In the genomic region with DNA sequence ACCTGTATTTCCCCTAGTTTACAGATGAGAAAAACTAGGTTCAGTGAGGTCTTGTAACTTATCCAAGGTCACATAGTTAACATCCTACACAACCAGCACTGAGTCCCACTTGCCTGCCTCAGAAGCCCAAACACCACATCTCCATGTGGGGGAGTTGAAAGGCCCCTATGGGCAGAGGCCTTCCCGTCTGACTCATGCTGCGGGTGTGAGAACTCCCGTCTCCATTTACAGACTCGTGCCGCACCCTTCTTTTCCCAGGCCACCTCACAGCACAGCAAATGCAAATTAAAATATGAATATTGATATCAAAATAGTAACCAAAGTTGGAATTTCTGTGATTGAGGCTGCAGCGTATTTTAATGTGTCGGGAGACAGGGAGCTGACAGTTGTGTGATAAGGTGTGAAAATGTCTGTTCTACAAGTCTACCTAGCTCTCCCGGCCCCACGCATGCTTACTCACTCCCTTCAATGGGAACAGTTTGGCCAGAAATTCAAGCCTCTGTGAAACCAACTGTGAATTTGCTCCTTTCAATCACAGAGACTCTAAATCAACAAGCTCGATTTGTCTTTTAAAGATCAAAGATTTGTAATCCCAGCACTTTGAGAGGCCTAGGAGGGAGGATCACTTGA, we compare ENCODE assay signal across 18 cellular contexts.
DNase-seq lines count a peak whose midpoint lies in the region; ATAC-seq and TF ChIP-seq lines count a peak whose summit lies in the region.
"Had no signal": no experiment of that assay in that cellular context is flagged by ENCODE, and none has a peak within 500 bp of the region (broad histone marks: within the 10 kb centered on the region; RNA-seq: fewer than 3 reads in every experiment).

No MANE protein-coding gene starts in this region.

- intact Hi-C loops in left lung (cut with DNase I): no loop called here
- intact Hi-C loops in body of pancreas (cut with DNase I): no loop called here

- H3K9ac ChIP-seq in fibroblast of lung (ENCODE audit: insufficient read depth, low read length): no peak overlapping the region
- H3K9ac ChIP-seq in trophoblast cell (ENCODE audit: low read length): no peak overlapping the region

- no peak overlapping the region for H4K12ac ChIP-seq in trophoblast cell (ENCODE audit: low read depth, low read length)

- H2AFZ ChIP-seq in GM23338 (no peak overlapping the region), fibroblast of lung (ENCODE audit: low read length) (no peak overlapping the region), trophoblast cell (ENCODE audit: insufficient read depth, low read length, poor library complexity) (no peak overlapping the region)
- H2AFZ ChIP-seq: hepatocyte had no signal

- no peak overlapping the region for H2BK5ac ChIP-seq in trophoblast cell (ENCODE audit: low read depth, low read length, poor library complexity)

- H3K27ac ChIP-seq in GM23338 (ENCODE audit: low read depth): no peak overlapping the region; the same call in 1 of the 2 replicates
- no peak overlapping the region for H3K27ac ChIP-seq in fibroblast of lung (ENCODE audit: insufficient read depth, low read length)
- H3K27ac ChIP-seq in trophoblast cell (ENCODE audit: low read depth, low read length): no peak overlapping the region
- H3K27ac ChIP-seq in left lung: no peak overlapping the region
- H3K27ac ChIP-seq in body of pancreas: no peak overlapping the region
- H3K27ac ChIP-seq: hepatocyte, left ventricle myocardium inferior, SJSA1 had no signal

- no peak overlapping the region for H2BK12ac ChIP-seq in trophoblast cell (ENCODE audit: low read length)

- H3K18ac ChIP-seq in trophoblast cell (ENCODE audit: low read length): no peak overlapping the region

- no peaks in the 10 kb centered on the region for H3F3A ChIP-seq in GM23338 (replicated peaks; ENCODE audit: low read depth)

- peak overlapping the region; percentile 75; the same call in 1 of the 2 replicates for H3K27ac Mint-ChIP-seq in GM23338
- H3K27ac Mint-ChIP-seq: activated CD4-positive, alpha-beta T cell treated with anti-CD3 and anti-CD28 coated beads for 36 hours; activated naive CD8-positive, alpha-beta T cell treated with anti-CD3 and anti-CD28 coated beads, Interleukin-2, amount 50 U/mL, for 24 hours had no signal

- no peaks in the 10 kb centered on the region for H3K36me3 ChIP-seq in GM23338 (ENCODE audit: insufficient read depth)
- H3K36me3 ChIP-seq in fibroblast of lung (ENCODE audit: control insufficient read depth, insufficient read depth, low read length): no peaks in the 10 kb centered on the region
- H3K36me3 ChIP-seq in trophoblast cell (ENCODE audit: control insufficient read depth in 1 of 2, insufficient read depth in 2 of 2, low read length in 2 of 2): no peaks in the 10 kb centered on the region
- H3K36me3 ChIP-seq in left lung: peaks cover 0 to 39% of the 10 kb centered on the region in 2 donors
- H3K36me3 ChIP-seq in body of pancreas (replicated peaks in 1 of 2; ENCODE audit: insufficient read depth in 1 of 2, low read depth in 2 of 2): no peaks in the 10 kb centered on the region
- H3K36me3 ChIP-seq: SJSA1 had no signal

- TF ChIP-seq CTCF in GM23338 (conservative IDR thresholded peaks at IDR 0.05; ENCODE audit: low read depth in 2 of 2): no peak
- no peak for TF ChIP-seq CTCF in fibroblast of lung (conservative IDR thresholded peaks at IDR 0.05 in 1 of 2, IDR thresholded peaks at IDR 0.05 in 1 of 2; ENCODE audit: low read depth in 1 of 2, low read length in 2 of 2)
- TF ChIP-seq CTCF in left lung (IDR thresholded peaks at IDR 0.05): no peak
- no peak for TF ChIP-seq CTCF in body of pancreas (IDR thresholded peaks at IDR 0.05)

- H3K9me2 ChIP-seq in GM23338 (ENCODE audit: insufficient read depth): no peaks in the 10 kb centered on the region

- no peak for TF ChIP-seq POLR2A in body of pancreas (IDR thresholded peaks at IDR 0.05)

- no peak overlapping the region for H3K23ac ChIP-seq in trophoblast cell (ENCODE audit: low read length)

- H3K4me1 ChIP-seq in GM23338 (ENCODE audit: insufficient read depth) (peaks cover 9% of the 10 kb centered on the region; the same call in 1 of the 2 replicates), fibroblast of lung (ENCODE audit: control insufficient read depth, extremely low read depth, insufficient read depth, low read length) (no peaks in the 10 kb centered on the region), trophoblast cell (ENCODE audit: control insufficient read depth in 1 of 2, insufficient read depth in 2 of 2, low read length in 2 of 2) (peaks cover 0 to 4% of the 10 kb centered on the region in 2 experiments), left lung (no peaks in the 10 kb centered on the region), body of pancreas (no peaks in the 10 kb centered on the region)
- H3K4me1 ChIP-seq: SJSA1 had no signal

- H3K36me3 Mint-ChIP-seq in GM23338 (ENCODE audit: low read depth): 0 out of 3 replicates have a peak, but pooled peaks cover 3% of the 10 kb centered on the region

- H2BK120ac ChIP-seq in trophoblast cell (ENCODE audit: insufficient read depth, low read length, poor library complexity): no peak overlapping the region

- no peak overlapping the region for H4K8ac ChIP-seq in trophoblast cell (ENCODE audit: low read depth, low read length)

- ATAC-seq in GM23338: peak; percentile 52
- ATAC-seq in left lung: no peak
- no peak for ATAC-seq in HG03439 (IDR thresholded peaks at IDR 0.05; ENCODE audit: unreplicated experiment)
- ATAC-seq in body of pancreas: no peak
- ATAC-seq: activated CD4-positive, alpha-beta T cell treated with anti-CD3 and anti-CD28 coated beads for 36 hours; activated naive CD8-positive, alpha-beta T cell treated with anti-CD3 and anti-CD28 coated beads, Interleukin-2, amount 50 U/mL, for 24 hours had no signal

- H3K27me3 ChIP-seq in GM23338 (ENCODE audit: insufficient read depth): no peaks in the 10 kb centered on the region
- no peaks in the 10 kb centered on the region for H3K27me3 ChIP-seq in fibroblast of lung (ENCODE audit: control insufficient read depth, insufficient read depth, low read length)
- no peaks in the 10 kb centered on the region for H3K27me3 ChIP-seq in trophoblast cell (ENCODE audit: insufficient read depth, low read length)
- no peaks in the 10 kb centered on the region for H3K27me3 ChIP-seq in left lung
- no peaks in the 10 kb centered on the region for H3K27me3 ChIP-seq in body of pancreas
- H3K27me3 ChIP-seq: hepatocyte, SJSA1 had no signal

- H3K27me3 Mint-ChIP-seq in GM23338 (ENCODE audit: insufficient read depth, low read depth, poor library complexity): peaks cover 5% of the 10 kb centered on the region
- H3K27me3 Mint-ChIP-seq: activated CD4-positive, alpha-beta T cell treated with anti-CD3 and anti-CD28 coated beads for 36 hours; activated naive CD8-positive, alpha-beta T cell treated with anti-CD3 and anti-CD28 coated beads, Interleukin-2, amount 50 U/mL, for 24 hours had no signal

- H3K79me2 ChIP-seq in GM23338 (replicated peaks; ENCODE audit: insufficient read depth) (no peaks in the 10 kb centered on the region), fibroblast of lung (ENCODE audit: control insufficient read depth, insufficient read depth, low read length) (no peaks in the 10 kb centered on the region), trophoblast cell (ENCODE audit: control insufficient read depth, insufficient read depth, low read length, poor library complexity) (no peaks in the 10 kb centered on the region)
- H3K79me2 ChIP-seq: hepatocyte had no signal

- H4K20me1 ChIP-seq in GM23338 (replicated peaks; ENCODE audit: insufficient read depth) (peaks cover 3% of the 10 kb centered on the region; the same call in 1 of the 2 replicates), fibroblast of lung (ENCODE audit: control insufficient read depth, extremely low read depth, insufficient read depth, low read length) (no peaks in the 10 kb centered on the region)

- no peak overlapping the region for H3K4me3 Mint-ChIP-seq in GM23338
- H3K4me3 Mint-ChIP-seq: activated CD4-positive, alpha-beta T cell treated with anti-CD3 and anti-CD28 coated beads for 36 hours; activated naive CD8-positive, alpha-beta T cell treated with anti-CD3 and anti-CD28 coated beads, Interleukin-2, amount 50 U/mL, for 24 hours had no signal

- H3K9me3 ChIP-seq in fibroblast of lung (ENCODE audit: control insufficient read depth, insufficient read depth, low read depth, low read length) (no peaks in the 10 kb centered on the region), trophoblast cell (ENCODE audit: insufficient read depth, low read depth, low read length) (no peaks in the 10 kb centered on the region), left lung (no peaks in the 10 kb centered on the region), body of pancreas (no peaks in the 10 kb centered on the region)
- H3K9me3 ChIP-seq: left ventricle myocardium inferior, SJSA1 had no signal

- H2AK5ac ChIP-seq in trophoblast cell (ENCODE audit: low read length): no peak overlapping the region

- no peaks in the 10 kb centered on the region for H3K79me1 ChIP-seq in trophoblast cell (ENCODE audit: low read length)

- no peak overlapping the region for H3K4me3 ChIP-seq in GM23338
- no peak overlapping the region for H3K4me3 ChIP-seq in fibroblast of lung (replicated peaks in 1 of 4; ENCODE audit: control extremely low read depth in 1 of 4, insufficient read depth in 1 of 4, low read depth in 3 of 4, low read length in 4 of 4)
- H3K4me3 ChIP-seq in trophoblast cell (ENCODE audit: low read depth, low read length): no peak overlapping the region
- no peak overlapping the region for H3K4me3 ChIP-seq in left lung
- no peak overlapping the region for H3K4me3 ChIP-seq in body of pancreas
- H3K4me3 ChIP-seq: hepatocyte, left ventricle myocardium inferior, SJSA1 had no signal

- H3K14ac ChIP-seq in trophoblast cell (ENCODE audit: low read length): no peak overlapping the region

- no peak overlapping the region for H3K4me2 ChIP-seq in GM23338
- no peak overlapping the region for H3K4me2 ChIP-seq in fibroblast of lung (ENCODE audit: extremely low read depth, insufficient read depth, low read length)
- no peak overlapping the region for H3K4me2 ChIP-seq in trophoblast cell (ENCODE audit: low read length)
- H3K4me2 ChIP-seq: hepatocyte had no signal

- peaks cover 17% of the 10 kb centered on the region for H3K4me1 Mint-ChIP-seq in GM23338
- H3K4me1 Mint-ChIP-seq: activated CD4-positive, alpha-beta T cell treated with anti-CD3 and anti-CD28 coated beads for 36 hours; activated naive CD8-positive, alpha-beta T cell treated with anti-CD3 and anti-CD28 coated beads, Interleukin-2, amount 50 U/mL, for 24 hours had no signal

- DNase-seq in GM23338 (ENCODE audit: low spot score) (no peak), NCI-H226 (peak; percentile 89), fibroblast of lung (ENCODE audit: low read depth in 2 of 2) (peak; percentile 18 to 78), trophoblast cell (peak; percentile 94 to 96), left lung (no peak), body of pancreas (no peak), activated gamma-delta T cell treated with Interleukin-2 at 50 U/mL for 16 hours (no peak)
- DNase-seq: activated CD4-positive, alpha-beta T cell treated with anti-CD3 and anti-CD28 coated beads for 36 hours; activated naive CD8-positive, alpha-beta T cell treated with anti-CD3 and anti-CD28 coated beads, Interleukin-2, amount 50 U/mL, for 24 hours; activated T-cell treated with anti-CD3 and anti-CD28 coated beads for 4 hours; AML-193; left ventricle myocardium inferior; NCI-H1694 treated with DMSO at 0.1 percent for 48 hours; NCI-H510A; stimulated activated CD4-positive, alpha-beta T cell treated with anti-CD3 and anti-CD28 coated beads, Interleukin-15, amount 100 ng/mL, for 24 hours had no signal

- no peak overlapping the region for H4K91ac ChIP-seq in trophoblast cell (ENCODE audit: low read depth, low read length)

- H3K4ac ChIP-seq in trophoblast cell (ENCODE audit: low read depth, low read length): no peak overlapping the region

- no CpG with 5 or more reads among the region's 10 CpGs for WGBS in trophoblast cell (ENCODE audit: extremely low coverage, insufficient coverage, insufficient read length)
- WGBS in body of pancreas, 2 donors: 94 to 95% methylated on average over 10 of the region's 10 CpGs

- no peaks in the 10 kb centered on the region for H3K9me3 Mint-ChIP-seq in GM23338
- H3K9me3 Mint-ChIP-seq: activated naive CD8-positive, alpha-beta T cell treated with anti-CD3 and anti-CD28 coated beads, Interleukin-2, amount 50 U/mL, for 24 hours had no signal

Comparison
In these comparisons a context has a peak if more than half of its experiments do, and no peak if none do; other contexts are left out.
1. DNase-seq: peak in NCI-H226 (single experiment), fibroblast of lung (2 of 2) and trophoblast cell (2 of 2); none in GM23338 (single experiment), left lung (0 of 2), body of pancreas (0 of 4) and activated gamma-delta T cell treated with Interleukin-2 at 50 U/mL for 16 hours (single experiment).